Comparison of ENCODE assay signal across 8 cellular contexts in the genomic region with DNA sequence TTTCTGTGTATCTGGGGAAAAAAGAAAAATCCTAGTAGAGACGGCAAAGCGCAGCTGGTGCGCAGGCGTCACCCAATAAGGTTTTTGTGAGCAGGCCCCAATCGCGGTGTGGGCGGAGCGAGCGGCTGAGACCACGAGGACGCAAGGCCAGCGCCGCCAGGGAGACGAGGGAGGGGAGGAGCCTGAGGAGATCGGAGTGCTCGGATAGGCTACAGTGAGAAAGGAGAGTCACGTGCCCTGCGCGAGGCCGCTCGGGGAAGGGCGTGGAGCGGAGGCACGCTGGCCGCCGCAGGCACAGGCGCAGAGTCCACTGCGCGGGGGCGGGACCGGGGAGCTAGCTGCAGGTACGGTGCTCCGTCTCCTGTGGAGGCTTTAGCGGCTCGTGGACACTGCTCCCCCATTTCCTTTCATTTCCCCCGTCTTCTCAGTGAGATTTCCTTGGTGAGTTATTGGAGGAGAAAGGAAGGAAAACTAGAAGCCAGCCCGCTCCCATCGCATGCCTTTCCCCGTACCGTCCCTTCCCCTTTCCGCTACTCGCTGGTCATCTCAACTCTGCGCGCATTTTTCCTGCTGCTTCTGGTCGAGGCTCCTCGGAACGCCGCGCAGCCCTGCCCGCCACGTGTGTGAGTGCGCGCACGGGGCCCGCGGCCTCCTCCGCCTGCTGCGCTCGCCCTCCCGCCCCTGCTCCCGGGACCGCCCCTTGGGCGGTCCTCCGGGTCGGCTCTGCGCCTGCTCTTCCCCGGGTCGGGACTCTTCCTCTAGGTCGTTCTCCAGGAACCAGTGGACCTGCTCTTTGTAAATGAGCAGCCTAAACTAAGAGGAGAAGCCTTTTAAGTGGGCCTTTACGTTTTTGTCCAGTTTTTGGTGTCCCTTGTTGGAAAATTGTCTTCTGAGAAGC. TPM values are rescaled to one million over a fixed set of nuclear protein-coding genes. Genes with fewer than 3 reads are reported as not detected.
DNase-seq lines count a peak whose midpoint lies in the region; ATAC-seq and TF ChIP-seq lines count a peak whose summit lies in the region.

A gene with protein sequence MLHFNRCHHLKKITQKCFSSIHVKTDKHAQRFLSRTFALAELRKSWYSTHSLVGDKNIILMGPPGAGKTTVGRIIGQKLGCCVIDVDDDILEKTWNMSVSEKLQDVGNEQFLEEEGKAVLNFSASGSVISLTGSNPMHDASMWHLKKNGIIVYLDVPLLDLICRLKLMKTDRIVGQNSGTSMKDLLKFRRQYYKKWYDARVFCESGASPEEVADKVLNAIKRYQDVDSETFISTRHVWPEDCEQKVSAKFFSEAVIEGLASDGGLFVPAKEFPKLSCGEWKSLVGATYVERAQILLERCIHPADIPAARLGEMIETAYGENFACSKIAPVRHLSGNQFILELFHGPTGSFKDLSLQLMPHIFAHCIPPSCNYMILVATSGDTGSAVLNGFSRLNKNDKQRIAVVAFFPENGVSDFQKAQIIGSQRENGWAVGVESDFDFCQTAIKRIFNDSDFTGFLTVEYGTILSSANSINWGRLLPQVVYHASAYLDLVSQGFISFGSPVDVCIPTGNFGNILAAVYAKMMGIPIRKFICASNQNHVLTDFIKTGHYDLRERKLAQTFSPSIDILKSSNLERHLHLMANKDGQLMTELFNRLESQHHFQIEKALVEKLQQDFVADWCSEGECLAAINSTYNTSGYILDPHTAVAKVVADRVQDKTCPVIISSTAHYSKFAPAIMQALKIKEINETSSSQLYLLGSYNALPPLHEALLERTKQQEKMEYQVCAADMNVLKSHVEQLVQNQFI (plus strand): TSS at position 264 of the 898 bp plus-strand sequence. CDS start 6,612 bp downstream, outside the sequence.

- H3K79me2 ChIP-seq in hepatocyte = peaks cover 15% of the 10 kb centered on the region
- no peaks in the 10 kb centered on the region for H3K79me2 ChIP-seq in Karpas-422 (ENCODE audit: low read length)

- TF ChIP-seq CTCF in hepatocyte (IDR thresholded peaks at IDR 0.05; ENCODE audit: poor library complexity) = no peak

- no peak within 1 kb of the TSS for H3K9ac ChIP-seq in Karpas-422 (ENCODE audit: low read length)

- H3K4me3 ChIP-seq in hepatocyte (peak within 1 kb of the TSS; percentile 39), Karpas-422 (ENCODE audit: low read length) (no peak within 1 kb of the TSS)

- H3K9me3 ChIP-seq in hepatocyte (ENCODE audit: low read depth) (no peaks in the 10 kb centered on the region), Karpas-422 (ENCODE audit: low read length) (peaks cover 3% of the 10 kb centered on the region; the same call in 1 of the 2 replicates)

- ATAC-seq in GM18505 (IDR thresholded peaks at IDR 0.05; ENCODE audit: unreplicated experiment) (peak; percentile 98), HG02970 (IDR thresholded peaks at IDR 0.05; ENCODE audit: low FRiP score, unreplicated experiment) (peak; percentile 99)

- peak; percentile 83 for TF ChIP-seq POLR2A in GM18505 (IDR thresholded peaks at IDR 0.05; ENCODE audit: borderline replicate concordance, extremely low read depth, insufficient read depth, insufficient read length)

- no peaks in the 10 kb centered on the region for H3K27me3 ChIP-seq in hepatocyte
- H3K27me3 ChIP-seq in Karpas-422 (ENCODE audit: low read length) = no peaks in the 10 kb centered on the region

- peaks cover 6% of the 10 kb centered on the region for H3K4me1 ChIP-seq in hepatocyte (ENCODE audit: insufficient read depth)
- no peaks in the 10 kb centered on the region for H3K4me1 ChIP-seq in Karpas-422 (ENCODE audit: low read length)

- H2AFZ ChIP-seq in hepatocyte (peak within 1 kb of the TSS; percentile 87), Karpas-422 (ENCODE audit: low read length) (no peak within 1 kb of the TSS)

- H3K9me2 ChIP-seq in hepatocyte (replicated peaks; ENCODE audit: insufficient read depth) = no peaks in the 10 kb centered on the region
- H3K9me2 ChIP-seq in Karpas-422 (replicated peaks; ENCODE audit: insufficient read depth, low read length) = no peaks in the 10 kb centered on the region

- H3K27ac ChIP-seq in hepatocyte (peak within 1 kb of the TSS; percentile 96), Karpas-422 (ENCODE audit: low read length) (no peak within 1 kb of the TSS)

- 1% methylated on average over 58 of the region's 70 CpGs for WGBS in hepatocyte (ENCODE audit: low lambda C conversion rate, missing lambda C conversion rate)

- H3K36me3 ChIP-seq in hepatocyte (replicated peaks; ENCODE audit: insufficient read depth, low read depth) = no peaks in the 10 kb centered on the region
- H3K36me3 ChIP-seq in Karpas-422 (ENCODE audit: insufficient read depth, low read length) = no peaks in the 10 kb centered on the region

- H3K4me2 ChIP-seq in hepatocyte (peak within 1 kb of the TSS; percentile 80), Karpas-422 (ENCODE audit: low read depth, low read length, poor library complexity, severe bottlenecking) (no peak within 1 kb of the TSS)

- DNase-seq in NCI-H2029 (lab: John Stamatoyannopoulos, UW) = peak; percentile 91
- peak; percentile 95 for DNase-seq in T1000 (lab: John Stamatoyannopoulos, UW)
- DNase-seq in astrocyte of the hippocampus (ENCODE audit: low read depth, low spot score) = peak; percentile 100
- DNase-seq in hepatocyte (ENCODE audit: low spot score) = peak; percentile 100
- DNase-seq in renal cortical epithelial cell (ENCODE audit: low read depth) = peak; percentile 97
- no peak for DNase-seq in Karpas-422

- H4K20me1 ChIP-seq in hepatocyte (ENCODE audit: insufficient read depth, poor library complexity, severe bottlenecking) (no peaks in the 10 kb centered on the region), Karpas-422 (ENCODE audit: insufficient read depth, low read depth, low read length) (no peaks in the 10 kb centered on the region)

RNA-seq across cellular contexts. Expression of the gene that starts here (rescaled TPM):
- total RNA-seq in hepatocyte = 6.3 and 7.1 TPM in 2 replicates
- 2.5 and 4.9 TPM in 2 replicates for polyA plus RNA-seq in hepatocyte
- 2.8 and 11.4 TPM in 2 replicates for total RNA-seq in renal cortical epithelial cell
- not detected in 2 replicates for total RNA-seq in Karpas-422 (2014; rRNA removed; shearing (Covaris generic); ENCODE audit: low replicate concordance)
